1 cellular context compared by ENCODE assay signal in genomic region chr1:205066221-205066818, GRCh38.
TF ChIP-seq lines count a peak whose summit lies in the region.

No MANE protein-coding gene starts in this region.

TF ChIP-seq in H1, 55 proteins besides CTCF, POLR2A, EP300 and RAD21:
- no peak for TF ChIP-seq CEBPB (IDR thresholded peaks at IDR 0.05; ENCODE audit: low read depth, low read length)
- no peak for TF ChIP-seq ATF3 (IDR thresholded peaks at IDR 0.05; ENCODE audit: insufficient read depth, low read depth, low read length)
- TF ChIP-seq HDAC2 (IDR thresholded peaks at IDR 0.05; ENCODE audit: borderline replicate concordance in 1 of 2, low read depth in 2 of 2, low read length in 2 of 2), result no peak
- no peak for TF ChIP-seq E2F6 (IDR thresholded peaks at IDR 0.05)
- TF ChIP-seq NANOG (IDR thresholded peaks at IDR 0.05; ENCODE audit: insufficient read depth, low read depth, low read length, poor library complexity, severe bottlenecking), result no peak
- no peak for TF ChIP-seq SIRT6 (IDR thresholded peaks at IDR 0.05; ENCODE audit: low read length)
- no peak for TF ChIP-seq ASH2L (IDR thresholded peaks at IDR 0.05; ENCODE audit: low read length)
- no peak for TF ChIP-seq GTF2F1 (IDR thresholded peaks at IDR 0.05; ENCODE audit: borderline replicate concordance, low read depth, low read length)
- TF ChIP-seq RXRA (IDR thresholded peaks at IDR 0.05; ENCODE audit: insufficient read depth, low read depth, low read length), result no peak
- TF ChIP-seq CHD7 (IDR thresholded peaks at IDR 0.05; ENCODE audit: insufficient replicate concordance, low read length), result no peak
- TF ChIP-seq TBP (IDR thresholded peaks at IDR 0.05; ENCODE audit: low read depth, low read length), result no peak
